11 cellular contexts compared by ENCODE assay signal in genomic region chr6:152981219-152981618, GRCh38.
DNase-seq lines count a peak whose midpoint lies in the region; ATAC-seq and TF ChIP-seq lines count a peak whose summit lies in the region.
"Had no signal": no experiment of that assay in that cellular context is flagged by ENCODE, and none has a peak within 500 bp of the region (broad histone marks: within the 10 kb centered on the region; RNA-seq: fewer than 3 reads in every experiment).

No MANE protein-coding gene starts in this region.

- H3K36me3 Mint-ChIP-seq in nephron (ENCODE audit: low read depth) = peaks cover 16% of the 10 kb centered on the region

- peak overlapping the region; percentile 73 to 94 (median 92) for H3K4me3 Mint-ChIP-seq in nephron

- H3K4me3 ChIP-seq in astrocyte of the spinal cord (ENCODE audit: low read depth, low read length) = peak overlapping the region; percentile 80

- no peak for ATAC-seq in HG02759 (IDR thresholded peaks at IDR 0.05; ENCODE audit: unreplicated experiment)
- ATAC-seq: lower lobe of right lung had no signal

- peak; percentile 43 for DNase-seq in NCI-H82 (lab: John Stamatoyannopoulos, UW)
- no peak for DNase-seq in NCI-H82 treated with DMSO at 0.1 percent for 48 hours (lab: John Stamatoyannopoulos, UW; ENCODE audit: unreplicated experiment)
- no peak for DNase-seq in astrocyte of the spinal cord (ENCODE audit: low read depth, low spot score)
- DNase-seq in SIG-M5 (lab: John Stamatoyannopoulos, UW) = no peak
- DNase-seq in nucleus accumbens (lab: John Stamatoyannopoulos, UW) = no peak
- DNase-seq: ACHN; lower lobe of right lung; stimulated activated CD4-positive, alpha-beta T cell treated with anti-CD3 and anti-CD28 coated beads, Interleukin-2, amount 100 ng/mL, for 48 hours had no signal

- peaks cover 63% of the 10 kb centered on the region for H3K36me3 ChIP-seq in KOPT-K1 (ENCODE audit: insufficient read depth, low read length)
- H3K36me3 ChIP-seq: lower lobe of right lung had no signal

- H3K9me3 Mint-ChIP-seq in nephron = no peaks in the 10 kb centered on the region

- H3K9me3 ChIP-seq in KOPT-K1 (ENCODE audit: insufficient read depth, low read length, poor library complexity, severe bottlenecking) = no peaks in the 10 kb centered on the region
- H3K9me3 ChIP-seq: lower lobe of right lung had no signal

- H3K4me1 Mint-ChIP-seq in nephron = peaks cover 32% of the 10 kb centered on the region

- H3K27ac Mint-ChIP-seq in nephron = no peak overlapping the region

- no peak for TF ChIP-seq CTCF in astrocyte of the spinal cord (IDR thresholded peaks at IDR 0.05; ENCODE audit: low read depth, low read length)
- no peak for TF ChIP-seq CTCF in nephron (IDR thresholded peaks at IDR 0.05; ENCODE audit: unreplicated experiment in 3 of 3)

- peak overlapping the region; percentile 96 for H3K27ac ChIP-seq in KOPT-K1 (ENCODE audit: low read depth, low read length, poor library complexity, severe bottlenecking)
- H3K27ac ChIP-seq: lower lobe of right lung had no signal

- H3K27me3 Mint-ChIP-seq in nephron (ENCODE audit: low read depth) = no peaks in the 10 kb centered on the region

- in situ Hi-C loops in astrocyte of the spinal cord (cut with HindIII; ENCODE audit: low sequenced_read_pairs) = no loop called here
